Comparison of ENCODE assay signal across 24 cellular contexts in the genomic region with DNA sequence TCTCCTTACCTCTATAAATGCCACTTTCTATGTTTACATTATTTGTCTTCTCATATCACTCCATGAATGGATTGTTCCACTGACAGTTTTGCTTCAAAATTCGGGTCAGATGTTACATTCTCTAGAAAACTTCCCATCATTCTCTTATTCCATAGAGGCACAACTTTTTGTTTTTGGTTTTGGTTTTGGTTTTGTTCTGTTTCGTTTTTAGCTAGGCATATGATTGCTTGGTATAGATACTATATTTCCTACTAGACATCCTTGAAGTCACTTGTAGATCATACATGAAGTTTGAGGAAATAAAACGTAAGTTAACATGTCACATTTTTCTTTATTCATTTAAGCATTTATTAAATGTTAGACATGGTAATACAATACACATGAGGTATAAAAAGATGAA.
"Had no signal": no experiment of that assay in that cellular context is flagged by ENCODE, and none has a peak within 500 bp of the region (broad histone marks: within the 10 kb centered on the region; RNA-seq: fewer than 3 reads in every experiment).

No MANE protein-coding gene starts in this region.

- H3K4me3 Mint-ChIP-seq: activated naive CD4-positive, alpha-beta T cell treated with anti-CD3 and anti-CD28 coated beads for 36 hours; endodermal cell; naive B cell; neural progenitor cell; stimulated activated naive CD8-positive, alpha-beta T cell treated with anti-CD3 and anti-CD28 coated beads, Interleukin-15, Interleukin-2, amounts not matched to agents 100 ng/mL and 50 ng/mL, for 24 hours had no signal

- H3K27me3 ChIP-seq: heart right ventricle, neural progenitor cell, right lobe of liver, thyroid gland had no signal

- FAIRE-seq: keratinocyte had no signal

- H3K27me3 Mint-ChIP-seq: naive B cell; stimulated activated naive CD8-positive, alpha-beta T cell treated with anti-CD3 and anti-CD28 coated beads, Interleukin-15, Interleukin-2, amounts not matched to agents 100 ng/mL and 50 ng/mL, for 24 hours had no signal

- H3K4me3 ChIP-seq: heart right ventricle, mucosa of descending colon, neural progenitor cell, right lobe of liver, skin epidermis, thyroid gland had no signal

- H3K27ac Mint-ChIP-seq: activated naive CD4-positive, alpha-beta T cell treated with anti-CD3 and anti-CD28 coated beads for 36 hours; endodermal cell; naive B cell; neural progenitor cell; stimulated activated naive CD8-positive, alpha-beta T cell treated with anti-CD3 and anti-CD28 coated beads, Interleukin-15, Interleukin-2, amounts not matched to agents 100 ng/mL and 50 ng/mL, for 24 hours had no signal

- H3K36me3 ChIP-seq: heart right ventricle, neural progenitor cell, right lobe of liver, thyroid gland had no signal

- ATAC-seq: heart right ventricle, left colon, mucosa of descending colon, right lobe of liver had no signal

- H2AFZ ChIP-seq: neural progenitor cell had no signal

- H3K9me3 ChIP-seq: heart right ventricle, mucosa of descending colon, right lobe of liver, thyroid gland had no signal

- H3K4me2 ChIP-seq: neural progenitor cell had no signal

- H3K4me1 Mint-ChIP-seq: naive B cell, neural progenitor cell had no signal

- H3K9me3 Mint-ChIP-seq: activated naive CD4-positive, alpha-beta T cell treated with anti-CD3 and anti-CD28 coated beads for 36 hours; endodermal cell; neural progenitor cell had no signal

- DNase-seq: activated CD4-positive, alpha-beta T cell treated with anti-CD3 and anti-CD28 coated beads for 1 hour; activated CD4-positive, alpha-beta T cell treated with anti-CD3 and anti-CD28 coated beads, Interleukin-2, amount 50 U/mL, for 1 hour; activated CD8-positive, alpha-beta memory T cell treated with anti-CD3 and anti-CD28 coated beads, Interleukin-2, amount 50 U/mL, for 48 hours; activated effector memory CD4-positive, alpha-beta T cell treated with Interleukin-2 at 50 U/mL for 16 hours; activated naive CD4-positive, alpha-beta T cell treated with anti-CD3 and anti-CD28 coated beads for 36 hours; activated T-cell treated with anti-CD3 and anti-CD28 coated beads, Interleukin-2, amount 50 U/mL, for 48 hours; amygdala; cortex of kidney; endodermal cell; heart right ventricle; left colon; mesendoderm; mucosa of descending colon; naive B cell; posterior cingulate gyrus; right lobe of liver; stimulated activated CD4-positive, alpha-beta T cell treated with anti-CD3 and anti-CD28 coated beads, Interleukin-1b, Interleukin-23, amount 100 ng/mL, for 48 hours; substantia nigra; thyroid gland had no signal

- H3K36me3 Mint-ChIP-seq: naive B cell, neural progenitor cell had no signal

- H3K9ac ChIP-seq: neural progenitor cell had no signal

- H3K27ac ChIP-seq: epithelial cell of prostate, heart right ventricle, neural progenitor cell, right lobe of liver, skin epidermis, thyroid gland had no signal

- H3K4me1 ChIP-seq: heart right ventricle, neural progenitor cell, right lobe of liver, thyroid gland had no signal
